ENCODE assay signal across 9 cellular contexts in genomic region chr11:64887757-64888405, GRCh38. TPM values are rescaled to one million over a fixed set of nuclear protein-coding genes. Genes with fewer than 3 reads are reported as not detected.
DNase-seq lines count a peak whose midpoint lies in the region; ATAC-seq and TF ChIP-seq lines count a peak whose summit lies in the region.
"Had no signal": no experiment of that assay in that cellular context is flagged by ENCODE, and none has a peak within 500 bp of the region (broad histone marks: within the 10 kb centered on the region; RNA-seq: fewer than 3 reads in every experiment).

No MANE protein-coding gene starts in this region.

- ATAC-seq in HCT116: peak; percentile 92
- ATAC-seq in right lobe of liver: peak; percentile 73 to 83 (median 76)

- no peaks in the 10 kb centered on the region for H3K36me3 Mint-ChIP-seq in chondrocyte (ENCODE audit: low read depth)

- no TSS peak for BruUV-seq in HCT116 (replicated peaks; lab: Mats Ljungman, UMichigan)

- no peaks in the 10 kb centered on the region for H3K27me3 Mint-ChIP-seq in chondrocyte (ENCODE audit: low read depth)

- H2AFZ ChIP-seq in HCT116 (ENCODE audit: low read depth, low read length, poor library complexity, severe bottlenecking): peak overlapping the region; percentile 99

- H3K27ac Mint-ChIP-seq in chondrocyte (ENCODE audit: unreplicated experiment): no peak overlapping the region

- TF ChIP-seq POLR2A in HCT116 (IDR thresholded peaks at IDR 0.05; ENCODE audit: borderline replicate concordance, extremely low read depth, insufficient read depth, insufficient read length): peak; percentile 40
- TF ChIP-seq POLR2A in right lobe of liver (IDR thresholded peaks at IDR 0.05): no peak

- POLR2A ChIA-PET in HCT116 (lab: Charles Lee): interaction anchor here (1.0 to 1.4 kb wide), 2 partner anchors 33 to 39 kb away, joined by 3 to 9 read pairs; no protein-coding TSS in a partner anchor

- no peaks in the 10 kb centered on the region for H4K20me1 ChIP-seq in HCT116 (ENCODE audit: insufficient read depth)

- peak overlapping the region; percentile 56 for H3K4me3 Mint-ChIP-seq in chondrocyte (ENCODE audit: unreplicated experiment)

- WGBS in right lobe of liver (ENCODE audit: insufficient coverage, low coverage, low lambda C conversion rate, missing lambda C conversion rate): 2% methylated on average over 7 of the region's 34 CpGs

- H3K4me2 ChIP-seq in HCT116 (ENCODE audit: low read length): peak overlapping the region; percentile 89

- no peaks in the 10 kb centered on the region for H3K27me3 ChIP-seq in HCT116 (ENCODE audit: insufficient read depth, low read length)
- no peaks in the 10 kb centered on the region for H3K27me3 ChIP-seq in right lobe of liver

- TF ChIP-seq RAD21 in HCT116 (IDR thresholded peaks at IDR 0.05; ENCODE audit: low read depth): peak; percentile 63

- no peaks in the 10 kb centered on the region for H3K9me3 Mint-ChIP-seq in chondrocyte (ENCODE audit: low read depth)

- H3K27ac ChIP-seq in HCT116 (ENCODE audit: low read depth, low read length): peak overlapping the region; percentile 40
- H3K27ac ChIP-seq in right lobe of liver: peak overlapping the region in 1 of 3 donors; percentile 37

- H3K4me1 ChIP-seq in ES-I3 (ENCODE audit: insufficient read depth, low read length) (peaks cover 16% of the 10 kb centered on the region; the same call in 1 of the 2 replicates), HCT116 (ENCODE audit: control insufficient read depth in 1 of 2, insufficient read depth in 2 of 2, low read length in 2 of 2) (peaks cover 7 to 31% of the 10 kb centered on the region in 2 experiments; a peak in 3 of 4 replicates), right lobe of liver (peaks cover 0 to 46% (median 8%) of the 10 kb centered on the region in 4 donors)

- RAD21 ChIA-PET in HCT116 (lab: Charles Lee; ENCODE audit: low non-redundant PET in 1 of 2, low total read pairs in 2 of 2, uncharacterized antibody in 2 of 2, unreplicated experiment in 2 of 2): interaction anchor here (0.7 to 1.2 kb wide), 3 partner anchors 39 to 41 kb away, joined by 3 to 4 read pairs (median 3); no protein-coding TSS in a partner anchor

- H3K36me3 ChIP-seq in ES-I3 (ENCODE audit: insufficient read depth, low read length) (no peaks in the 10 kb centered on the region), HCT116 (ENCODE audit: control insufficient read depth in 1 of 2, insufficient read depth in 2 of 2, low read length in 2 of 2) (no peaks in the 10 kb centered on the region), right lobe of liver (no peaks in the 10 kb centered on the region)

- DNase-seq in HCT116 (ENCODE audit: low read depth, low spot score) (peak; percentile 39), NCI-H2029 treated with DMSO at 0.1 percent for 48 hours (lab: John Stamatoyannopoulos, UW) (peak; percentile 3), chondrocyte (ENCODE audit: low spot score) (peak; percentile 88), right lobe of liver (peak; percentile 87 to 89 (median 88)), NCI-H2227 (lab: John Stamatoyannopoulos, UW; ENCODE audit: unreplicated experiment) (no peak)
- DNase-seq in activated CD4-positive, CD25-positive, alpha-beta regulatory T cell treated with anti-CD3 and anti-CD28 coated beads, Interleukin-2, amount 50 U/mL, for 72 hours: peak; percentile 94
- DNase-seq in stimulated activated CD4-positive, alpha-beta T cell treated with anti-CD3 and anti-CD28 coated beads, Interleukin-4, amount 100 ng/mL, for 4 hours: peak; percentile 73 to 88

- no peaks in the 10 kb centered on the region for H3K79me2 ChIP-seq in HCT116 (ENCODE audit: insufficient read depth, low read length)

- intact Hi-C loops in HCT116 (cut with micrococcal nuclease) (loop anchor here (5.0 kb wide), 1 partner anchor 101 kb away; no protein-coding TSS in a partner anchor), right lobe of liver (cut with DNase I) (no loop called here)

- TF ChIP-seq CTCF in HCT116 (IDR thresholded peaks at IDR 0.05 in 2 of 3, conservative IDR thresholded peaks at IDR 0.05 in 1 of 3; ENCODE audit: borderline replicate concordance in 1 of 3, insufficient read depth in 1 of 3, low read depth in 2 of 3, low read length in 2 of 3) (peak; percentile 83 to 93 (median 88)), chondrocyte (IDR thresholded peaks at IDR 0.05) (peak; percentile 99), right lobe of liver (IDR thresholded peaks at IDR 0.05) (peak; percentile 89 to 99 (median 98))

- peak overlapping the region; percentile 30; the same call in 1 of the 2 replicates for H3K9ac ChIP-seq in ES-I3 (ENCODE audit: low read depth, low read length)
- peak overlapping the region; percentile 54 for H3K9ac ChIP-seq in HCT116 (ENCODE audit: low read length)

- peaks cover 4% of the 10 kb centered on the region for H3K4me1 Mint-ChIP-seq in chondrocyte (ENCODE audit: low read depth)

- CTCF ChIA-PET in HCT116 (lab: Charles Lee): interaction anchor here (0.6 to 10.8 kb wide), 17 partner anchors 9 to 119 kb away, joined by 3 to 112 read pairs (median 4); partner anchors contain the start of genes BATF2, CDC42BPG, EHD1 and PPP2R5B

- H3K4me3 ChIP-seq in HCT116 (replicated peaks in 1 of 2; ENCODE audit: low read depth in 1 of 2, low read length in 2 of 2) (peak overlapping the region; percentile 31 to 51), right lobe of liver (no peak overlapping the region)

- no peaks in the 10 kb centered on the region for H3K9me2 ChIP-seq in HCT116 (ENCODE audit: insufficient read depth)

- H3K9me3 ChIP-seq in ES-I3 (ENCODE audit: control insufficient read depth, insufficient read depth, low read length) (no peaks in the 10 kb centered on the region), HCT116 (ENCODE audit: control insufficient read depth in 1 of 2, insufficient read depth in 1 of 2, low read depth in 1 of 2, low read length in 2 of 2) (no peaks in the 10 kb centered on the region), right lobe of liver (no peaks in the 10 kb centered on the region)

TF ChIP-seq in HCT116, 20 proteins besides CTCF, POLR2A, EP300 and RAD21:
- no peak for TF ChIP-seq CEBPB (IDR thresholded peaks at IDR 0.05; ENCODE audit: low read depth)
- TF ChIP-seq EZH2phosphoT487 (IDR thresholded peaks at IDR 0.05; ENCODE audit: borderline replicate concordance): no peak
- TF ChIP-seq CBX3 (IDR thresholded peaks at IDR 0.05; ENCODE audit: low read depth): no peak
- no peak for TF ChIP-seq ZBTB33 (IDR thresholded peaks at IDR 0.05; ENCODE audit: extremely low read depth, insufficient replicate concordance, low read length)
- peak; percentile 41; the same call in 1 of the 2 replicates for TF ChIP-seq ZFX (IDR thresholded peaks at IDR 0.05)
- TF ChIP-seq ATF3 (IDR thresholded peaks at IDR 0.05): no peak
- TF ChIP-seq POLR2AphosphoS5 (IDR thresholded peaks at IDR 0.05; ENCODE audit: low read depth, low read length): peak; percentile 64
- TF ChIP-seq MAX (IDR thresholded peaks at IDR 0.05): no peak
- no peak for TF ChIP-seq SRF (IDR thresholded peaks at IDR 0.05; ENCODE audit: low read depth)

RNA-seq across cellular contexts. Expression of gene EHD1, which starts 9.5 kb away (rescaled TPM):
- total RNA-seq in HCT116 (2021; ENCODE audit: unreplicated experiment): 48.1 TPM
- polyA plus RNA-seq in HCT116 (2012): 43.5 and 70.0 TPM in 2 replicates
- total RNA-seq in chondrocyte: 78.9 to 129 TPM (median 111 TPM) in 3 replicates
- 10 to 100 TPM; 18.8 to 36.1 (median 26.3) TPM for total RNA-seq in right lobe of liver

RNA-seq across cellular contexts. Expression of gene ATG2A, which starts 29.1 kb away (rescaled TPM):
- total RNA-seq in HCT116 (2021; ENCODE audit: unreplicated experiment) (24.7 TPM), chondrocyte (15.2 to 21.9 TPM (median 16.3 TPM) in 3 replicates), right lobe of liver (10 to 100 TPM; 26.4 to 42.9 (median 32.2) TPM)
- polyA plus RNA-seq in HCT116 (2012): 16.7 and 18.3 TPM in 2 replicates

RNA-seq across cellular contexts. Expression of gene PPP2R5B, which starts 36.6 kb away (rescaled TPM):
- total RNA-seq in HCT116 (2021; ENCODE audit: unreplicated experiment): 10.9 TPM
- polyA plus RNA-seq in HCT116 (2012): 14.2 and 15.1 TPM in 2 replicates
- 21.7 to 33.2 TPM (median 29.3 TPM) in 3 replicates for total RNA-seq in chondrocyte
- 10 to 100 TPM in 1 of 6 experiments, 1 to 10 TPM in 5; 6.8 to 12.6 (median 8.9) TPM for total RNA-seq in right lobe of liver

RNA-seq across cellular contexts. Expression of gene CDC42BPG, which starts 43.4 kb away (rescaled TPM):
- total RNA-seq in HCT116 (2021; ENCODE audit: unreplicated experiment) (30.1 TPM), chondrocyte (0.17 to 0.46 TPM (median 0.35 TPM) in 3 replicates), right lobe of liver (1 to 10 TPM in 1 of 6 experiments, under 1 TPM in 5; 0.63 to 1.1 (median 0.99) TPM)
- polyA plus RNA-seq in HCT116 (2012): 19.3 TPM in 2 replicates

RNA-seq across cellular contexts. Expression of gene GPHA2, which starts 47.8 kb away (rescaled TPM):
- not detected for total RNA-seq in HCT116 (2021; ENCODE audit: unreplicated experiment)
- polyA plus RNA-seq in HCT116 (2012): 0.23 TPM in 1 of 2 replicates, not detected in the other
- total RNA-seq in chondrocyte: not detected in 3 replicates
- total RNA-seq in right lobe of liver: under 1 TPM in 1 of 6 experiments, not detected in 5; 0.46 TPM
- total RNA-seq: pulmonary artery endothelial cell had no signal

Comparison
In these comparisons a context has a peak if more than half of its experiments do, and no peak if none do; other contexts are left out.
1. H3K4me3 ChIP-seq: peak in HCT116 (2 of 2); none in right lobe of liver (0 of 3).
2. Peak in every context shown above with its lines, with median percentiles within 50 percentile points of each other: CTCF ChIP-seq.